ENCODE assay signal across 19 cellular contexts in genomic region chr2:27227501-27227900, GRCh38. TPM values are rescaled to one million over a fixed set of nuclear protein-coding genes. Genes with fewer than 3 reads are reported as not detected.
A peak's percentile ranks its signal among the peaks of the same experiment; 100 is the strongest.
DNase-seq lines count a peak whose midpoint lies in the region; ATAC-seq and TF ChIP-seq lines count a peak whose summit lies in the region.
"Had no signal": no experiment of that assay in that cellular context is flagged by ENCODE, and none has a peak within 500 bp of the region (broad histone marks: within the 10 kb centered on the region; RNA-seq: fewer than 3 reads in every experiment).

No MANE protein-coding gene starts in this region.

- H4K20me1 ChIP-seq in mammary epithelial cell (ENCODE audit: insufficient read depth, low read length) (no peaks in the 10 kb centered on the region), HCT116 (ENCODE audit: insufficient read depth) (peaks cover 10% of the 10 kb centered on the region), osteoblast (ENCODE audit: insufficient read depth, low read length) (peaks cover 2% of the 10 kb centered on the region)

- TF ChIP-seq POLR2A in HCT116 (IDR thresholded peaks at IDR 0.05; ENCODE audit: borderline replicate concordance, extremely low read depth, insufficient read depth, insufficient read length): no peak

- BruUV-seq in MCF 10A (replicated peaks; lab: Mats Ljungman, UMichigan) (TSS peak; percentile 11), mammary epithelial cell (replicated peaks; lab: Mats Ljungman, UMichigan) (no TSS peak), Calu3 (replicated peaks; lab: Mats Ljungman, UMichigan) (TSS peak; percentile 8), HCT116 (replicated peaks; lab: Mats Ljungman, UMichigan) (TSS peak; percentile 3)

- RAD21 ChIA-PET in HCT116 (lab: Charles Lee; ENCODE audit: low non-redundant PET in 1 of 2, low total read pairs in 2 of 2, uncharacterized antibody in 2 of 2, unreplicated experiment in 2 of 2): no interaction called here

- no peak for TF ChIP-seq RAD21 in HCT116 (IDR thresholded peaks at IDR 0.05; ENCODE audit: low read depth)

- H3K9ac ChIP-seq in mammary epithelial cell (ENCODE audit: insufficient read depth, low read length): no peak overlapping the region
- H3K9ac ChIP-seq in HCT116 (ENCODE audit: low read length): no peak overlapping the region

- dilution Hi-C loops in mammary epithelial cell (cut with HindIII; ENCODE audit: low sequenced_read_pairs): no loop called here

- H3K79me2 ChIP-seq in mammary epithelial cell (ENCODE audit: insufficient read depth, low read length) (peaks cover 4% of the 10 kb centered on the region), HCT116 (ENCODE audit: insufficient read depth, low read length) (peaks cover 22% of the 10 kb centered on the region), osteoblast (ENCODE audit: insufficient read depth, low read length) (no peaks in the 10 kb centered on the region)

- no peaks in the 10 kb centered on the region for H3K4me1 ChIP-seq in mammary epithelial cell (ENCODE audit: insufficient read depth, low read length)
- no peaks in the 10 kb centered on the region for H3K4me1 ChIP-seq in HCT116 (ENCODE audit: control insufficient read depth in 1 of 2, insufficient read depth in 2 of 2, low read length in 2 of 2)
- no peaks in the 10 kb centered on the region for H3K4me1 ChIP-seq in osteoblast (ENCODE audit: insufficient read depth, low read length)
- H3K4me1 ChIP-seq: HAP-1 had no signal

- H3K27ac Mint-ChIP-seq in MCF 10A (ENCODE audit: low read depth, unreplicated experiment) (no peak overlapping the region), Calu3 (ENCODE audit: unreplicated experiment) (no peak overlapping the region), mesothelial cell of epicardium (no peak overlapping the region)

- intact Hi-C loops in MCF 10A (cut with micrococcal nuclease): no loop called here
- intact Hi-C loops in mammary epithelial cell (cut with micrococcal nuclease): no loop called here
- intact Hi-C loops in Calu3 (cut with micrococcal nuclease; ENCODE audit: unreplicated experiment): no loop called here
- intact Hi-C loops in HCT116 (cut with micrococcal nuclease): no loop called here

- DNase-seq in MCF 10A (ENCODE audit: unreplicated experiment) (no peak), mammary epithelial cell (no peak), Calu3 (no peak), HCT116 (ENCODE audit: low read depth, low spot score) (no peak), osteoblast (ENCODE audit: insufficient read length, low spot score, missing footprints) (peak; percentile 37), mesothelial cell of epicardium (ENCODE audit: low spot score in 2 of 2, unreplicated experiment in 2 of 2) (no peak), mucosa of gallbladder (ENCODE audit: low spot score) (no peak)
- DNase-seq: C1 segment of cervical spinal cord; CD4-positive, alpha-beta memory T cell; COR-L47; DMS 273 treated with DMSO at 0.1 percent for 48 hours; DMS79; GF-D8; GOT3 had no signal

- 76% methylated on average over 2 of the region's 2 CpGs for WGBS in mammary epithelial cell (ENCODE audit: low coverage, missing lambda C conversion rate)

- no peak overlapping the region for H3K4me2 ChIP-seq in mammary epithelial cell (ENCODE audit: insufficient read depth, low read depth, low read length)
- no peak overlapping the region for H3K4me2 ChIP-seq in HCT116 (ENCODE audit: low read length)
- H3K4me2 ChIP-seq in osteoblast (ENCODE audit: insufficient read depth, low read length): no peak overlapping the region

- no peak overlapping the region for H2AFZ ChIP-seq in mammary epithelial cell (ENCODE audit: low read depth, low read length)
- no peak overlapping the region for H2AFZ ChIP-seq in HCT116 (ENCODE audit: low read depth, low read length, poor library complexity, severe bottlenecking)
- no peak overlapping the region for H2AFZ ChIP-seq in osteoblast (ENCODE audit: low read length)

- H3K9me3 Mint-ChIP-seq in MCF 10A (ENCODE audit: unreplicated experiment) (no peaks in the 10 kb centered on the region), Calu3 (ENCODE audit: low read depth, unreplicated experiment) (no peaks in the 10 kb centered on the region), mesothelial cell of epicardium (no peaks in the 10 kb centered on the region)
- H3K9me3 Mint-ChIP-seq: CD4-positive, alpha-beta memory T cell had no signal

- in situ Hi-C loops in mammary epithelial cell (cut with MboI; ENCODE audit: low sequenced_read_pairs in 2 of 2): no loop called here

- H3K4me1 Mint-ChIP-seq in MCF 10A (ENCODE audit: insufficient read depth, unreplicated experiment) (no peaks in the 10 kb centered on the region), Calu3 (ENCODE audit: low read depth, unreplicated experiment) (no peaks in the 10 kb centered on the region), mesothelial cell of epicardium (no peaks in the 10 kb centered on the region)
- H3K4me1 Mint-ChIP-seq: CD4-positive, alpha-beta memory T cell had no signal

- peaks cover 56% of the 10 kb centered on the region for H3K36me3 ChIP-seq in mammary epithelial cell (ENCODE audit: insufficient read depth, low read length)
- H3K36me3 ChIP-seq in HCT116 (ENCODE audit: control insufficient read depth in 1 of 2, insufficient read depth in 2 of 2, low read length in 2 of 2): peaks cover 60 to 75% of the 10 kb centered on the region in 2 experiments
- H3K36me3 ChIP-seq in osteoblast (ENCODE audit: insufficient read depth, low read length): peaks cover 86% of the 10 kb centered on the region

- ATAC-seq in HCT116: no peak
- no peak for ATAC-seq in GM21529 (IDR thresholded peaks at IDR 0.05; ENCODE audit: unreplicated experiment)

- TF ChIP-seq CTCF in MCF 10A (IDR thresholded peaks at IDR 0.05; ENCODE audit: unreplicated experiment) (no peak), mammary epithelial cell (conservative IDR thresholded peaks at IDR 0.05 in 1 of 2, IDR thresholded peaks at IDR 0.05 in 1 of 2; ENCODE audit: extremely low read depth in 1 of 2, insufficient read depth in 1 of 2, low read depth in 1 of 2, low read length in 2 of 2) (no peak), Calu3 (IDR thresholded peaks at IDR 0.05; ENCODE audit: unreplicated experiment) (no peak), HCT116 (IDR thresholded peaks at IDR 0.05 in 2 of 3, conservative IDR thresholded peaks at IDR 0.05 in 1 of 3; ENCODE audit: borderline replicate concordance in 1 of 3, insufficient read depth in 1 of 3, low read depth in 2 of 3, low read length in 2 of 3) (no peak), osteoblast (IDR thresholded peaks at IDR 0.05; ENCODE audit: extremely low read depth, low read depth, low read length) (no peak), mesothelial cell of epicardium (IDR thresholded peaks at IDR 0.05; ENCODE audit: unreplicated experiment) (no peak)

- CTCF ChIA-PET in MCF 10A (lab: Yijun Ruan, JAX): interaction anchor here (0.7 to 0.9 kb wide), 3 partner anchors 8 to 75 kb away, joined by 3 read pairs; no protein-coding TSS in a partner anchor
- CTCF ChIA-PET in mammary epithelial cell (lab: Charles Lee; ENCODE audit: low non-redundant PET): no interaction called here
- CTCF ChIA-PET in Calu3 (lab: Charles Lee): no interaction called here
- CTCF ChIA-PET in HCT116 (lab: Charles Lee): no interaction called here

- H3K4me3 ChIP-seq in mammary epithelial cell (replicated peaks in 1 of 3; ENCODE audit: insufficient read depth in 1 of 3, low read depth in 2 of 3, low read length in 3 of 3) (no peak overlapping the region), HCT116 (replicated peaks in 1 of 2; ENCODE audit: low read depth in 1 of 2, low read length in 2 of 2) (no peak overlapping the region), osteoblast (ENCODE audit: insufficient read depth, low read length) (no peak overlapping the region)
- H3K4me3 ChIP-seq: HAP-1 had no signal

- H3K9me3 ChIP-seq in mammary epithelial cell (replicated peaks; ENCODE audit: insufficient read depth, low read length) (no peaks in the 10 kb centered on the region), HCT116 (ENCODE audit: control insufficient read depth in 1 of 2, insufficient read depth in 1 of 2, low read depth in 1 of 2, low read length in 2 of 2) (no peaks in the 10 kb centered on the region), osteoblast (ENCODE audit: low read depth, low read length) (no peaks in the 10 kb centered on the region)
- H3K9me3 ChIP-seq: HAP-1 had no signal

- H3K36me3 Mint-ChIP-seq in MCF 10A (ENCODE audit: insufficient read depth, unreplicated experiment) (peaks cover 100% of the 10 kb centered on the region), Calu3 (ENCODE audit: insufficient read depth, unreplicated experiment) (peaks cover 45% of the 10 kb centered on the region), mesothelial cell of epicardium (peaks cover 47% of the 10 kb centered on the region)

- no peaks in the 10 kb centered on the region for H3K9me2 ChIP-seq in HCT116 (ENCODE audit: insufficient read depth)

- H3K27me3 ChIP-seq in mammary epithelial cell (ENCODE audit: insufficient read depth, low read length): no peaks in the 10 kb centered on the region
- H3K27me3 ChIP-seq in HCT116 (ENCODE audit: insufficient read depth, low read length): no peaks in the 10 kb centered on the region
- no peaks in the 10 kb centered on the region for H3K27me3 ChIP-seq in osteoblast (ENCODE audit: insufficient read depth, low read length)

- POLR2A ChIA-PET in MCF 10A (lab: Yijun Ruan, JAX) (no interaction called here), HCT116 (lab: Charles Lee) (no interaction called here)

- H3K27ac ChIP-seq in mammary epithelial cell (ENCODE audit: insufficient read depth, low read depth, low read length) (no peak overlapping the region), HCT116 (ENCODE audit: low read depth, low read length) (no peak overlapping the region), osteoblast (ENCODE audit: low read depth, low read length) (no peak overlapping the region)
- H3K27ac ChIP-seq: 22Rv1 had no signal

- H3K27me3 Mint-ChIP-seq in MCF 10A (ENCODE audit: insufficient read depth, unreplicated experiment) (no peaks in the 10 kb centered on the region), Calu3 (ENCODE audit: unreplicated experiment) (no peaks in the 10 kb centered on the region), mesothelial cell of epicardium (ENCODE audit: low read depth) (no peaks in the 10 kb centered on the region)
- H3K27me3 Mint-ChIP-seq: CD4-positive, alpha-beta memory T cell had no signal

- H3K4me3 Mint-ChIP-seq in MCF 10A (ENCODE audit: unreplicated experiment) (no peak overlapping the region), Calu3 (ENCODE audit: low read depth, unreplicated experiment) (no peak overlapping the region), mesothelial cell of epicardium (no peak overlapping the region)
- H3K4me3 Mint-ChIP-seq: CD4-positive, alpha-beta memory T cell had no signal

RNA-seq across cellular contexts. Expression of gene CAD, which starts 10.3 kb away (rescaled TPM):
- 59.5 and 66.5 TPM in 2 replicates for total RNA-seq in MCF 10A (2022)
- total RNA-seq in mammary epithelial cell: 10 to 100 TPM; 51.7 to 68.9 TPM
- 39.9 TPM for polyA plus RNA-seq in mammary epithelial cell
- polyA minus RNA-seq in mammary epithelial cell: 240 TPM
- total RNA-seq in Calu3 (2022): 68.2 and 71.6 TPM in 2 replicates
- 114 TPM for total RNA-seq in HCT116 (2021; ENCODE audit: unreplicated experiment)
- polyA plus RNA-seq in HCT116 (2012): 86.2 and 90.4 TPM in 2 replicates
- 28.6 and 30.8 TPM in 2 replicates for total RNA-seq in osteoblast
- total RNA-seq in mesothelial cell of epicardium: 74.4 to 82.5 TPM (median 80.5 TPM) in 3 replicates
- total RNA-seq in mucosa of gallbladder: 26.7 TPM

RNA-seq across cellular contexts. Expression of gene SLC5A6, which starts 15.4 kb away (rescaled TPM):
- total RNA-seq in MCF 10A (2022): 25.9 and 26.9 TPM in 2 replicates
- total RNA-seq in mammary epithelial cell: 10 to 100 TPM; 19.7 to 22.8 TPM
- 40.9 TPM for polyA plus RNA-seq in mammary epithelial cell
- polyA minus RNA-seq in mammary epithelial cell: 60.6 TPM
- total RNA-seq in Calu3 (2022): 39.6 and 42.3 TPM in 2 replicates
- 55.4 TPM for total RNA-seq in HCT116 (2021; ENCODE audit: unreplicated experiment)
- polyA plus RNA-seq in HCT116 (2012): 40.8 and 47.1 TPM in 2 replicates
- 14.1 TPM in 2 replicates for total RNA-seq in osteoblast
- 67.9 to 73.2 TPM (median 70.4 TPM) in 3 replicates for total RNA-seq in mesothelial cell of epicardium
- 24.9 TPM for total RNA-seq in mucosa of gallbladder

RNA-seq across cellular contexts. Expression of gene ATRAID, which starts 15.7 kb away (rescaled TPM):
- total RNA-seq in MCF 10A (2022): 115 and 122 TPM in 2 replicates
- total RNA-seq in mammary epithelial cell: 100 to 1,000 TPM in 1 of 2 donors, 10 to 100 TPM in 1; 76.5 to 127 TPM
- 157 TPM for polyA plus RNA-seq in mammary epithelial cell
- polyA minus RNA-seq in mammary epithelial cell: 30.6 TPM
- 104 and 121 TPM in 2 replicates for total RNA-seq in Calu3 (2022)
- 93.6 TPM for total RNA-seq in HCT116 (2021; ENCODE audit: unreplicated experiment)
- 97.4 and 124 TPM in 2 replicates for polyA plus RNA-seq in HCT116 (2012)
- 187 and 198 TPM in 2 replicates for total RNA-seq in osteoblast
- 106 to 112 TPM (median 108 TPM) in 3 replicates for total RNA-seq in mesothelial cell of epicardium
- total RNA-seq in mucosa of gallbladder: 104 TPM

RNA-seq across cellular contexts. Expression of gene SLC30A3, which starts 35.3 kb away (rescaled TPM):
- not detected in 2 replicates for total RNA-seq in MCF 10A (2022)
- under 1 TPM; 0.17 to 0.24 TPM for total RNA-seq in mammary epithelial cell
- polyA plus RNA-seq in mammary epithelial cell: 0.09 TPM
- polyA minus RNA-seq in mammary epithelial cell: not detected
- total RNA-seq in Calu3 (2022): 0.24 TPM in 1 of 2 replicates, not detected in the other
- total RNA-seq in HCT116 (2021; ENCODE audit: unreplicated experiment): 20.5 TPM
- polyA plus RNA-seq in HCT116 (2012): 16.1 and 18.0 TPM in 2 replicates
- total RNA-seq in osteoblast: under 0.01 and 0.88 TPM in 2 replicates
- total RNA-seq in mesothelial cell of epicardium: 2.3 to 3.4 TPM (median 3.1 TPM) in 3 replicates
- not detected for total RNA-seq in mucosa of gallbladder
- total RNA-seq: CD4-positive, alpha-beta memory T cell had no signal
- polyA plus RNA-seq: CD4-positive, alpha-beta memory T cell had no signal

RNA-seq across cellular contexts. Expression of gene DNAJC5G, which starts 47.7 kb away (rescaled TPM):
- total RNA-seq in MCF 10A (2022): not detected in 2 replicates
- not detected for total RNA-seq in mammary epithelial cell
- not detected for polyA plus RNA-seq in mammary epithelial cell
- polyA minus RNA-seq in mammary epithelial cell: not detected
- not detected in 2 replicates for total RNA-seq in Calu3 (2022)
- 2.5 TPM for total RNA-seq in HCT116 (2021; ENCODE audit: unreplicated experiment)
- 1.0 and 1.1 TPM in 2 replicates for polyA plus RNA-seq in HCT116 (2012)
- total RNA-seq in osteoblast: not detected in 2 replicates
- 0.18 to 0.27 TPM in 2 of 3 replicates, not detected in the other for total RNA-seq in mesothelial cell of epicardium
- total RNA-seq in mucosa of gallbladder: not detected
- total RNA-seq: CD4-positive, alpha-beta memory T cell; G401 had no signal
- polyA plus RNA-seq: BJ; CD4-positive, alpha-beta memory T cell had no signal
